Comparison of ENCODE assay signal across 8 cellular contexts in the genomic region with DNA sequence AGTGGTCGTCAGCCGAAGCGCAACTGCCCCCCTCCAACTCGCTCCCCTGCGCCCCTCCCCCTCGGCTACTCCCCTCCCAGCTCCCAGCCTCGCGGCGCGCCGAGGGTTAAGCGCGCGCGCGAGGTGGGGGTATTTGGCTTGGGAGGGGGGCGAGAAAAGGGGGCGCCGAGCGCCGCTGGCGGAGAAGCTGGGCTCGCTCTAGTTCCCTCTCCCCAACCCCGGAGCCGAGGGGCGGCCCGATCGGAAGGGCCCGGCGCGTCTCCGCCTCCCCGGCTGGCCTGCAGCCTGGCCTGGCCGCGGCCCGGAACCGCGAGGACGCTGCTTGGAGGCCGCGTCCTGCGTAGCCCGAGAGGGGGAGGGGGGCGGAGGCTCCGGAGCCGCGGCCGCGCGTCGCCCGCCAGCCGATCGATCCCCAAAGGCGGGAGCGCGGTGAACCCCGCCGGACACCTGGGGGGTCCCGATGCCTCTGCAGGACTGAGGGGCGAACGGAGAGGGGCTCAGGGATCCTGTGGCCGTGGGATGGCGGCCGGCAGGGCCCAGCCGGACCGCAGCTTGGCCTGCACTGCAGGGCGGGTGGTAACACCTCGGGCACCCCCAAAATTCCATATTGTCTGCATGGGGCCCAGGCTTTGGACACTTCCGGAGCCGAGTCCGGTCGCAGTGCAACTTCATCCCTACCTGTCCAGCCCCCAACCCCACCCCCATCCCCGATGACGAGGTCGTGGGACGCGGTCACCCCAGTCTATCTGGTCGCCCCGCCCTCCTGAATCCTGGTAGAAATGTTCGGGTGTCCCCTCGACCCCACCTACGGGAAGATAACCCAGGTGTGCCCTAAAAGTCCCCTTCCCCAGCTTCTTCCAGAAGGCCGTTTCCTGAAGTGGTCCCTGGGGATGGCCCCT. TPM values are rescaled to one million over a fixed set of nuclear protein-coding genes. Genes with fewer than 3 reads are reported as not detected.
A peak's percentile ranks its signal among the peaks of the same experiment; 100 is the strongest.
DNase-seq lines count a peak whose midpoint lies in the region; ATAC-seq and TF ChIP-seq lines count a peak whose summit lies in the region.

No MANE protein-coding gene starts in this region.

- ATAC-seq in activated CD8-positive, alpha-beta memory T cell treated with anti-CD3 and anti-CD28 coated beads, Interleukin-2, amount 10 ng/mL, durations not matched to agents 7 days and 5 days, result no peak
- ATAC-seq in aorta (ENCODE audit: low FRiP score) (peak; percentile 79), GM21619 (IDR thresholded peaks at IDR 0.05; ENCODE audit: unreplicated experiment) (no peak)

- peaks cover 51% of the 10 kb centered on the region for H3K4me1 ChIP-seq in mucosa of stomach (ENCODE audit: control insufficient read depth, insufficient read depth, low read length)
- no peaks in the 10 kb centered on the region for H3K4me1 ChIP-seq in aorta (ENCODE audit: control insufficient read depth in 1 of 2, insufficient read depth in 2 of 2, low read length in 2 of 2)

- peak overlapping the region; percentile 71 for H3K9ac ChIP-seq in mucosa of stomach (ENCODE audit: low read length)

- H3K27me3 ChIP-seq in mucosa of stomach (ENCODE audit: control insufficient read depth, insufficient read depth, low read length), result peaks cover 44% of the 10 kb centered on the region
- H3K27me3 ChIP-seq in aorta (ENCODE audit: control insufficient read depth in 1 of 2, insufficient read depth in 2 of 2, low read length in 1 of 2), result no peaks in the 10 kb centered on the region

- intact Hi-C loops in aorta (cut with DNase I), result loop anchor here (5.0 kb wide), 2 partner anchors 37 to 148 kb away; no protein-coding TSS in a partner anchor

- peak overlapping the region; percentile 58 for H3K4me3 Mint-ChIP-seq in activated CD8-positive, alpha-beta memory T cell treated with anti-CD3 and anti-CD28 coated beads, Interleukin-2, amount 10 ng/mL, durations not matched to agents 7 days and 5 days

- H3K9me3 Mint-ChIP-seq in activated CD8-positive, alpha-beta memory T cell treated with anti-CD3 and anti-CD28 coated beads, Interleukin-2, amount 10 ng/mL, durations not matched to agents 7 days and 5 days (ENCODE audit: low read depth), result no peaks in the 10 kb centered on the region

- no peak overlapping the region for H3K27ac Mint-ChIP-seq in activated CD8-positive, alpha-beta memory T cell treated with anti-CD3 and anti-CD28 coated beads, Interleukin-2, amount 10 ng/mL, durations not matched to agents 7 days and 5 days

- TF ChIP-seq CTCF in epithelial cell of esophagus (IDR thresholded peaks at IDR 0.05; ENCODE audit: insufficient read depth, low read depth, low read length, missing control alignments), result no peak

- CTCF ChIA-PET in activated CD8-positive, alpha-beta memory T cell treated with anti-CD3 and anti-CD28 coated beads, Interleukin-2, amount 10 ng/mL, durations not matched to agents 7 days and 5 days (lab: Charles Lee), result interaction anchor here (0.6 to 3.6 kb wide), 19 partner anchors 8 to 150 kb away, joined by 3 to 16 read pairs (median 4); partner anchors contain the start of gene CBX8

- H3K27ac ChIP-seq in aorta (ENCODE audit: low read depth in 1 of 2, low read length in 2 of 2), result no peak overlapping the region

- H3K4me3 ChIP-seq in epithelial cell of esophagus (ENCODE audit: low read length) (peak overlapping the region; percentile 40), mucosa of stomach (ENCODE audit: low read length) (peak overlapping the region; percentile 71), aorta (ENCODE audit: low read length in 2 of 2) (peak overlapping the region; percentile 30 to 46)

- 1 to 2% methylated on average over 55 to 84 of the region's 84 CpGs for WGBS in aorta, 2 donors

- peaks cover 12% of the 10 kb centered on the region for H3K4me1 Mint-ChIP-seq in activated CD8-positive, alpha-beta memory T cell treated with anti-CD3 and anti-CD28 coated beads, Interleukin-2, amount 10 ng/mL, durations not matched to agents 7 days and 5 days

- no peaks in the 10 kb centered on the region for H3K36me3 ChIP-seq in mucosa of stomach (ENCODE audit: control insufficient read depth, insufficient read depth, low read length)
- H3K36me3 ChIP-seq in aorta (ENCODE audit: control insufficient read depth in 1 of 2, insufficient read depth in 2 of 2, low read length in 1 of 2), result no peaks in the 10 kb centered on the region

- H3K36me3 Mint-ChIP-seq in activated CD8-positive, alpha-beta memory T cell treated with anti-CD3 and anti-CD28 coated beads, Interleukin-2, amount 10 ng/mL, durations not matched to agents 7 days and 5 days, result peaks cover 1% of the 10 kb centered on the region

- DNase-seq in activated CD8-positive, alpha-beta memory T cell treated with anti-CD3 and anti-CD28 coated beads, Interleukin-2, amount 10 ng/mL, durations not matched to agents 7 days and 5 days, result no peak
- DNase-seq in activated CD8-positive, alpha-beta memory T cell treated with anti-CD3 and anti-CD28 coated beads, Interleukin-2, amount 50 U/mL, for 4 hours, result no peak
- DNase-seq in RPMI8226, result peak; percentile 75
- DNase-seq in epithelial cell of esophagus (ENCODE audit: low read depth), result peak; percentile 27
- DNase-seq in aorta, result peak; percentile 83 to 86
- no peak for DNase-seq in stimulated activated CD4-positive, alpha-beta T cell treated with anti-CD3 and anti-CD28 coated beads, Interleukin-2, amount 100 ng/mL, for 48 hours

- peaks cover 68% of the 10 kb centered on the region for H3K27me3 Mint-ChIP-seq in activated CD8-positive, alpha-beta memory T cell treated with anti-CD3 and anti-CD28 coated beads, Interleukin-2, amount 10 ng/mL, durations not matched to agents 7 days and 5 days

- H3K9me3 ChIP-seq in mucosa of stomach (ENCODE audit: control insufficient read depth, low read length) (no peaks in the 10 kb centered on the region), aorta (ENCODE audit: control insufficient read depth, low read length) (no peaks in the 10 kb centered on the region)

RNA-seq across cellular contexts. Expression of gene CBX4, which starts 4.9 kb away (rescaled TPM):
- total RNA-seq in activated CD8-positive, alpha-beta memory T cell treated with anti-CD3 and anti-CD28 coated beads, Interleukin-2, amount 10 ng/mL, durations not matched to agents 7 days and 5 days, result 10 to 100 TPM; 28.3 to 36.7 TPM
- 10 to 100 TPM; 10.7 to 13.4 TPM for total RNA-seq in aorta
- 1 to 10 TPM; 2.5 to 8.0 TPM for polyA plus RNA-seq in aorta

RNA-seq across cellular contexts. Expression of gene CBX8, which starts 47.3 kb away (rescaled TPM):
- 1 to 10 TPM; 6.8 to 8.6 TPM for total RNA-seq in activated CD8-positive, alpha-beta memory T cell treated with anti-CD3 and anti-CD28 coated beads, Interleukin-2, amount 10 ng/mL, durations not matched to agents 7 days and 5 days
- total RNA-seq in aorta, result 1 to 10 TPM; 5.3 to 6.2 TPM
- 1 to 10 TPM; 1.4 to 2.4 TPM for polyA plus RNA-seq in aorta

Comparison
In these comparisons a context has a peak if more than half of its experiments do, and no peak if none do; other contexts are left out.
1. DNase-seq: peak in RPMI8226 (single experiment), epithelial cell of esophagus (single experiment) and aorta (2 of 2); none in activated CD8-positive, alpha-beta memory T cell treated with anti-CD3 and anti-CD28 coated beads, Interleukin-2, amount 10 ng/mL, durations not matched to agents 7 days and 5 days (single experiment), activated CD8-positive, alpha-beta memory T cell treated with anti-CD3 and anti-CD28 coated beads, Interleukin-2, amount 50 U/mL, for 4 hours (single experiment) and stimulated activated CD4-positive, alpha-beta T cell treated with anti-CD3 and anti-CD28 coated beads, Interleukin-2, amount 100 ng/mL, for 48 hours (0 of 2).
2. Peak in every context shown above with its lines, with median percentiles within 50 percentile points of each other: H3K4me3 ChIP-seq.